Comparison of ENCODE assay signal across 1 cellular context in the genomic region with DNA sequence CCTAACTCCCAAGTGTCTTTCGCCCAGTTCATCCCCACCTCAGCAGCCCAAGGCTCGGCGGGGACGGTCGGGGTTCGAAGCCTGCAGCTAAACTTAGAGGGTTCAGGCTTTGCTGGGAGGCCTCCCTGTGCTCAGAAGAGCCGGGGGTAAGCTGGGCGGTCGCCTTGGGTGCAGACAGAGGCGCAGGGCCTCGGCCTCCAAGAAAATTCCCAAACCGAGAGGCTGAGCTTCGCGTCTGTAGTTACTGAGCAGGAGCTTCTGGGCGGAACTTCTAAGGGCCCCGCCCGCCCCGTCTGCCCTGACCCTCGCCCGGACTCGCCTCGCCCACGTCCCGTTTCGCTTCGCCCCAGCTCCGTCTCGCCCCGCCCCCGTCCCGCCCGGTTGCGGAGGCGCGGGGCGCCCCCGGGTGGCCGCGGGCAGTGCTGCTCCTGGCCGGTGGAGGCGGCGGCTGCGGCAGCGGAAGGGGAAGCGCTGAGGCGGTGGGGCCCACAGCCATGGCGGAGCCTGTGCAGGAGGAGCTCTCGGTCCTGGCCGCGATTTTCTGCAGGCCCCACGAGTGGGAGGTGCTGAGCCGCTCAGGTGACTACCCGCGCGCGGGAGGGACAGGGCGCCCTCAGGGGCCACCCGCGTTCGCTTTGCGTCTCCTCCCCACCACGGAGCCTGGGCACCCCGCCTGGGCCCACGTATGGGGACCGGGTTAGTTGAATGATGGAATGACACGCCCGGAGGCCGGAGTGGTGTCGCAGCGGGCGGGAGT.
TF ChIP-seq lines count a peak whose summit lies in the region.

A gene with protein sequence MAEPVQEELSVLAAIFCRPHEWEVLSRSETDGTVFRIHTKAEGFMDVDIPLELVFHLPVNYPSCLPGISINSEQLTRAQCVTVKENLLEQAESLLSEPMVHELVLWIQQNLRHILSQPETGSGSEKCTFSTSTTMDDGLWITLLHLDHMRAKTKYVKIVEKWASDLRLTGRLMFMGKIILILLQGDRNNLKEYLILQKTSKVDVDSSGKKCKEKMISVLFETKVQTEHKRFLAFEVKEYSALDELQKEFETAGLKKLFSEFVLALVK (plus strand): TSS at position 474 of the 757 bp plus-strand sequence. CDS start 21 bp downstream, at position 495.

TF ChIP-seq in HEK293, 187 proteins besides CTCF, POLR2A, EP300 and RAD21 (continued from another document and continues in another):
- TF ChIP-seq, protein P1, sequence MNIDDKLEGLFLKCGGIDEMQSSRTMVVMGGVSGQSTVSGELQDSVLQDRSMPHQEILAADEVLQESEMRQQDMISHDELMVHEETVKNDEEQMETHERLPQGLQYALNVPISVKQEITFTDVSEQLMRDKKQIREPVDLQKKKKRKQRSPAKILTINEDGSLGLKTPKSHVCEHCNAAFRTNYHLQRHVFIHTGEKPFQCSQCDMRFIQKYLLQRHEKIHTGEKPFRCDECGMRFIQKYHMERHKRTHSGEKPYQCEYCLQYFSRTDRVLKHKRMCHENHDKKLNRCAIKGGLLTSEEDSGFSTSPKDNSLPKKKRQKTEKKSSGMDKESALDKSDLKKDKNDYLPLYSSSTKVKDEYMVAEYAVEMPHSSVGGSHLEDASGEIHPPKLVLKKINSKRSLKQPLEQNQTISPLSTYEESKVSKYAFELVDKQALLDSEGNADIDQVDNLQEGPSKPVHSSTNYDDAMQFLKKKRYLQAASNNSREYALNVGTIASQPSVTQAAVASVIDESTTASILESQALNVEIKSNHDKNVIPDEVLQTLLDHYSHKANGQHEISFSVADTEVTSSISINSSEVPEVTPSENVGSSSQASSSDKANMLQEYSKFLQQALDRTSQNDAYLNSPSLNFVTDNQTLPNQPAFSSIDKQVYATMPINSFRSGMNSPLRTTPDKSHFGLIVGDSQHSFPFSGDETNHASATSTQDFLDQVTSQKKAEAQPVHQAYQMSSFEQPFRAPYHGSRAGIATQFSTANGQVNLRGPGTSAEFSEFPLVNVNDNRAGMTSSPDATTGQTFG (tag by site-specific recombination; IDR thresholded peaks at IDR 0.05; ENCODE audit: borderline replicate concordance) = no peak
- TF ChIP-seq ZNF19 (tag by site-specific recombination; IDR thresholded peaks at IDR 0.05; ENCODE audit: low read depth) = no peak
- no peak for TF ChIP-seq PRDM1 (tag by site-specific recombination; IDR thresholded peaks at IDR 0.05)
- TF ChIP-seq SP7 (tag by site-specific recombination; IDR thresholded peaks at IDR 0.05) = peak; percentile 65; the same call in 1 of the 2 replicates
- TF ChIP-seq ZNF433 (tag by site-specific recombination; IDR thresholded peaks at IDR 0.05; ENCODE audit: low read depth) = no peak
- TF ChIP-seq ZNF214 (tag by site-specific recombination; IDR thresholded peaks at IDR 0.05; ENCODE audit: borderline replicate concordance) = no peak
- TF ChIP-seq, protein P2, sequence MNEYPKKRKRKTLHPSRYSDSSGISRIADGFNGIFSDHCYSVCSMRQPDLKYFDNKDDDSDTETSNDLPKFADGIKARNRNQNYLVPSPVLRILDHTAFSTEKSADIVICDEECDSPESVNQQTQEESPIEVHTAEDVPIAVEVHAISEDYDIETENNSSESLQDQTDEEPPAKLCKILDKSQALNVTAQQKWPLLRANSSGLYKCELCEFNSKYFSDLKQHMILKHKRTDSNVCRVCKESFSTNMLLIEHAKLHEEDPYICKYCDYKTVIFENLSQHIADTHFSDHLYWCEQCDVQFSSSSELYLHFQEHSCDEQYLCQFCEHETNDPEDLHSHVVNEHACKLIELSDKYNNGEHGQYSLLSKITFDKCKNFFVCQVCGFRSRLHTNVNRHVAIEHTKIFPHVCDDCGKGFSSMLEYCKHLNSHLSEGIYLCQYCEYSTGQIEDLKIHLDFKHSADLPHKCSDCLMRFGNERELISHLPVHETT (tag by site-specific recombination; IDR thresholded peaks at IDR 0.05) = no peak
- TF ChIP-seq, protein P3, sequence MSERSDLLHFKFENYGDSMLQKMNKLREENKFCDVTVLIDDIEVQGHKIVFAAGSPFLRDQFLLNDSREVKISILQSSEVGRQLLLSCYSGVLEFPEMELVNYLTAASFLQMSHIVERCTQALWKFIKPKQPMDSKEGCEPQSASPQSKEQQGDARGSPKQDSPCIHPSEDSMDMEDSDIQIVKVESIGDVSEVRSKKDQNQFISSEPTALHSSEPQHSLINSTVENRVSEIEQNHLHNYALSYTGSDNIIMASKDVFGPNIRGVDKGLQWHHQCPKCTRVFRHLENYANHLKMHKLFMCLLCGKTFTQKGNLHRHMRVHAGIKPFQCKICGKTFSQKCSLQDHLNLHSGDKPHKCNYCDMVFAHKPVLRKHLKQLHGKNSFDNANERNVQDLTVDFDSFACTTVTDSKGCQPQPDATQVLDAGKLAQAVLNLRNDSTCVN (tag by site-specific recombination; optimal IDR thresholded peaks at IDR 0.05) = peak; percentile 58
- TF ChIP-seq ZSCAN23 (tag by site-specific recombination; IDR thresholded peaks at IDR 0.05) = no peak
- no peak for TF ChIP-seq ZNF558 (tag by site-specific recombination; IDR thresholded peaks at IDR 0.05)
- no peak for TF ChIP-seq ZNF37A (tag by site-specific recombination; IDR thresholded peaks at IDR 0.05)
- no peak for TF ChIP-seq ZNF48 (tag by site-specific recombination; IDR thresholded peaks at IDR 0.05)
- no peak for TF ChIP-seq ZNF302 (tag by site-specific recombination; IDR thresholded peaks at IDR 0.05; ENCODE audit: low read depth)
- TF ChIP-seq, protein P4, sequence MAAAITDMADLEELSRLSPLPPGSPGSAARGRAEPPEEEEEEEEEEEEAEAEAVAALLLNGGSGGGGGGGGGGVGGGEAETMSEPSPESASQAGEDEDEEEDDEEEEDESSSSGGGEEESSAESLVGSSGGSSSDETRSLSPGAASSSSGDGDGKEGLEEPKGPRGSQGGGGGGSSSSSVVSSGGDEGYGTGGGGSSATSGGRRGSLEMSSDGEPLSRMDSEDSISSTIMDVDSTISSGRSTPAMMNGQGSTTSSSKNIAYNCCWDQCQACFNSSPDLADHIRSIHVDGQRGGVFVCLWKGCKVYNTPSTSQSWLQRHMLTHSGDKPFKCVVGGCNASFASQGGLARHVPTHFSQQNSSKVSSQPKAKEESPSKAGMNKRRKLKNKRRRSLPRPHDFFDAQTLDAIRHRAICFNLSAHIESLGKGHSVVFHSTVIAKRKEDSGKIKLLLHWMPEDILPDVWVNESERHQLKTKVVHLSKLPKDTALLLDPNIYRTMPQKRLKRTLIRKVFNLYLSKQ (tag by site-specific recombination; IDR thresholded peaks at IDR 0.05; ENCODE audit: borderline replicate concordance) = no peak
- TF ChIP-seq ZNF600 (tag by site-specific recombination; IDR thresholded peaks at IDR 0.05) = 0 out of 2 replicates have a peak, but pooled peaks have one; percentile 64
- no peak for TF ChIP-seq ZFP3 (tag by site-specific recombination; IDR thresholded peaks at IDR 0.05; ENCODE audit: low read depth)
- TF ChIP-seq ZNF530 (tag by site-specific recombination; IDR thresholded peaks at IDR 0.05; ENCODE audit: low read depth) = no peak
- TF ChIP-seq, protein P5, sequence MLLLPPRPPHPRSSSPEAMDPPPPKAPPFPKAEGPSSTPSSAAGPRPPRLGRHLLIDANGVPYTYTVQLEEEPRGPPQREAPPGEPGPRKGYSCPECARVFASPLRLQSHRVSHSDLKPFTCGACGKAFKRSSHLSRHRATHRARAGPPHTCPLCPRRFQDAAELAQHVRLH (tag by site-specific recombination; IDR thresholded peaks at IDR 0.05) = peak; percentile 65; the same call in 1 of the 2 replicates
- TF ChIP-seq SETDB1 (IDR thresholded peaks at IDR 0.05; ENCODE audit: insufficient read length, low read length) = no peak
- TF ChIP-seq ZNF830 (tag by site-specific recombination; IDR thresholded peaks at IDR 0.05; ENCODE audit: low read depth) = no peak
- peak; percentile 59 for TF ChIP-seq SP2 (tag by site-specific recombination; IDR thresholded peaks at IDR 0.05)
- TF ChIP-seq, protein P6, sequence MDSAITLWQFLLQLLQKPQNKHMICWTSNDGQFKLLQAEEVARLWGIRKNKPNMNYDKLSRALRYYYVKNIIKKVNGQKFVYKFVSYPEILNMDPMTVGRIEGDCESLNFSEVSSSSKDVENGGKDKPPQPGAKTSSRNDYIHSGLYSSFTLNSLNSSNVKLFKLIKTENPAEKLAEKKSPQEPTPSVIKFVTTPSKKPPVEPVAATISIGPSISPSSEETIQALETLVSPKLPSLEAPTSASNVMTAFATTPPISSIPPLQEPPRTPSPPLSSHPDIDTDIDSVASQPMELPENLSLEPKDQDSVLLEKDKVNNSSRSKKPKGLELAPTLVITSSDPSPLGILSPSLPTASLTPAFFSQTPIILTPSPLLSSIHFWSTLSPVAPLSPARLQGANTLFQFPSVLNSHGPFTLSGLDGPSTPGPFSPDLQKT (IDR thresholded peaks at IDR 0.05; ENCODE audit: borderline replicate concordance, low read depth, low read length) = no peak
- TF ChIP-seq ZNF629 (tag by site-specific recombination; IDR thresholded peaks at IDR 0.05) = no peak; the same call in 1 of the 2 replicates
- TF ChIP-seq SCRT2 (tag by site-specific recombination; IDR thresholded peaks at IDR 0.05) = no peak
- TF ChIP-seq SCRT1 (tag by site-specific recombination; IDR thresholded peaks at IDR 0.05; ENCODE audit: borderline replicate concordance) = no peak
- TF ChIP-seq ZNF324 (tag by site-specific recombination; IDR thresholded peaks at IDR 0.05) = no peak; the same call in 1 of the 2 replicates
- peak; percentile 87 for TF ChIP-seq ZFHX2 (tag by site-specific recombination; conservative IDR thresholded peaks at IDR 0.05)
- TF ChIP-seq ZNF391 (tag by site-specific recombination; IDR thresholded peaks at IDR 0.05; ENCODE audit: borderline replicate concordance, low read depth) = no peak
- TF ChIP-seq, protein P7, sequence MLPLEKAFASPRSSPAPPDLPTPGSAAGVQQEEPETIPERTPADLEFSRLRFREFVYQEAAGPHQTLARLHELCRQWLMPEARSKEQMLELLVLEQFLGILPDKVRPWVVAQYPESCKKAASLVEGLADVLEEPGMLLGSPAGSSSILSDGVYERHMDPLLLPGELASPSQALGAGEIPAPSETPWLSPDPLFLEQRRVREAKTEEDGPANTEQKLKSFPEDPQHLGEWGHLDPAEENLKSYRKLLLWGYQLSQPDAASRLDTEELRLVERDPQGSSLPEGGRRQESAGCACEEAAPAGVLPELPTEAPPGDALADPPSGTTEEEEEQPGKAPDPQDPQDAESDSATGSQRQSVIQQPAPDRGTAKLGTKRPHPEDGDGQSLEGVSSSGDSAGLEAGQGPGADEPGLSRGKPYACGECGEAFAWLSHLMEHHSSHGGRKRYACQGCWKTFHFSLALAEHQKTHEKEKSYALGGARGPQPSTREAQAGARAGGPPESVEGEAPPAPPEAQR (tag by site-specific recombination; IDR thresholded peaks at IDR 0.05) = no peak
- TF ChIP-seq ZFP37 (tag by site-specific recombination; IDR thresholded peaks at IDR 0.05) = no peak
- TF ChIP-seq YY1 (tag by site-specific recombination; IDR thresholded peaks at IDR 0.05) = peak; percentile 93
- TF ChIP-seq, protein P8, sequence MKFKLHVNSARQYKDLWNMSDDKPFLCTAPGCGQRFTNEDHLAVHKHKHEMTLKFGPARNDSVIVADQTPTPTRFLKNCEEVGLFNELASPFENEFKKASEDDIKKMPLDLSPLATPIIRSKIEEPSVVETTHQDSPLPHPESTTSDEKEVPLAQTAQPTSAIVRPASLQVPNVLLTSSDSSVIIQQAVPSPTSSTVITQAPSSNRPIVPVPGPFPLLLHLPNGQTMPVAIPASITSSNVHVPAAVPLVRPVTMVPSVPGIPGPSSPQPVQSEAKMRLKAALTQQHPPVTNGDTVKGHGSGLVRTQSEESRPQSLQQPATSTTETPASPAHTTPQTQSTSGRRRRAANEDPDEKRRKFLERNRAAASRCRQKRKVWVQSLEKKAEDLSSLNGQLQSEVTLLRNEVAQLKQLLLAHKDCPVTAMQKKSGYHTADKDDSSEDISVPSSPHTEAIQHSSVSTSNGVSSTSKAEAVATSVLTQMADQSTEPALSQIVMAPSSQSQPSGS (tag by site-specific recombination; IDR thresholded peaks at IDR 0.05; ENCODE audit: low read depth) = no peak
- no peak for TF ChIP-seq ZNF555 (tag by site-specific recombination; conservative IDR thresholded peaks at IDR 0.05)
- no peak for TF ChIP-seq ZNF404 (tag by site-specific recombination; IDR thresholded peaks at IDR 0.05)
- TF ChIP-seq ZNF701 (tag by site-specific recombination; IDR thresholded peaks at IDR 0.05) = no peak
- TF ChIP-seq ZNF114 (tag by site-specific recombination; IDR thresholded peaks at IDR 0.05) = no peak
- TF ChIP-seq ZNF621 (tag by site-specific recombination; IDR thresholded peaks at IDR 0.05) = no peak
- no peak for TF ChIP-seq MYNN (tag by site-specific recombination; IDR thresholded peaks at IDR 0.05; ENCODE audit: borderline replicate concordance)
- peak; percentile 51; the same call in 1 of the 2 replicates for TF ChIP-seq ZNF341 (tag by site-specific recombination; IDR thresholded peaks at IDR 0.05; ENCODE audit: low read depth)
- no peak for TF ChIP-seq ZNF571 (tag by site-specific recombination; IDR thresholded peaks at IDR 0.05)
- no peak for TF ChIP-seq ZNF707 (tag by site-specific recombination; IDR thresholded peaks at IDR 0.05)
- TF ChIP-seq ZNF274 (IDR thresholded peaks at IDR 0.05; ENCODE audit: low read length) = no peak
- no peak for TF ChIP-seq ZNF274 (tag by site-specific recombination; IDR thresholded peaks at IDR 0.05; ENCODE audit: borderline replicate concordance)
- TF ChIP-seq ZNF654 (tag by site-specific recombination; IDR thresholded peaks at IDR 0.05; ENCODE audit: low read depth) = 0 out of 2 replicates have a peak, but pooled peaks have one; percentile 5
- no peak for TF ChIP-seq ZNF548 (tag by site-specific recombination; IDR thresholded peaks at IDR 0.05)
- TF ChIP-seq, protein P9, sequence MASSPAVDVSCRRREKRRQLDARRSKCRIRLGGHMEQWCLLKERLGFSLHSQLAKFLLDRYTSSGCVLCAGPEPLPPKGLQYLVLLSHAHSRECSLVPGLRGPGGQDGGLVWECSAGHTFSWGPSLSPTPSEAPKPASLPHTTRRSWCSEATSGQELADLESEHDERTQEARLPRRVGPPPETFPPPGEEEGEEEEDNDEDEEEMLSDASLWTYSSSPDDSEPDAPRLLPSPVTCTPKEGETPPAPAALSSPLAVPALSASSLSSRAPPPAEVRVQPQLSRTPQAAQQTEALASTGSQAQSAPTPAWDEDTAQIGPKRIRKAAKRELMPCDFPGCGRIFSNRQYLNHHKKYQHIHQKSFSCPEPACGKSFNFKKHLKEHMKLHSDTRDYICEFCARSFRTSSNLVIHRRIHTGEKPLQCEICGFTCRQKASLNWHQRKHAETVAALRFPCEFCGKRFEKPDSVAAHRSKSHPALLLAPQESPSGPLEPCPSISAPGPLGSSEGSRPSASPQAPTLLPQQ (tag by site-specific recombination; IDR thresholded peaks at IDR 0.05) = peak; percentile 100
- TF ChIP-seq, protein P10, sequence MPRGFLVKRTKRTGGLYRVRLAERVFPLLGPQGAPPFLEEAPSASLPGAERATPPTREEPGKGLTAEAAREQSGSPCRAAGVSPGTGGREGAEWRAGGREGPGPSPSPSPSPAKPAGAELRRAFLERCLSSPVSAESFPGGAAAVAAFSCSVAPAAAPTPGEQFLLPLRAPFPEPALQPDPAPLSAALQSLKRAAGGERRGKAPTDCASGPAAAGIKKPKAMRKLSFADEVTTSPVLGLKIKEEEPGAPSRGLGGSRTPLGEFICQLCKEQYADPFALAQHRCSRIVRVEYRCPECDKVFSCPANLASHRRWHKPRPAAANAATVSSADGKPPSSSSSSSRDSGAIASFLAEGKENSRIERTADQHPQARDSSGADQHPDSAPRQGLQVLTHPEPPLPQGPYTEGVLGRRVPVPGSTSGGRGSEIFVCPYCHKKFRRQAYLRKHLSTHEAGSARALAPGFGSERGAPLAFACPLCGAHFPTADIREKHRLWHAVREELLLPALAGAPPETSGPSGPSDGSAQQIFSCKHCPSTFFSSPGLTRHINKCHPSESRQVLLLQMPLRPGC (tag by site-specific recombination; IDR thresholded peaks at IDR 0.05) = no peak; the same call in 1 of the 2 replicates
- TF ChIP-seq ZBTB8A (tag by site-specific recombination; IDR thresholded peaks at IDR 0.05) = peak; percentile 63; the same call in 1 of the 2 replicates
- no peak for TF ChIP-seq ZNF354C (tag by site-specific recombination; IDR thresholded peaks at IDR 0.05; ENCODE audit: borderline replicate concordance, low read depth)
